25 cellular contexts compared by ENCODE assay signal in the genomic region with DNA sequence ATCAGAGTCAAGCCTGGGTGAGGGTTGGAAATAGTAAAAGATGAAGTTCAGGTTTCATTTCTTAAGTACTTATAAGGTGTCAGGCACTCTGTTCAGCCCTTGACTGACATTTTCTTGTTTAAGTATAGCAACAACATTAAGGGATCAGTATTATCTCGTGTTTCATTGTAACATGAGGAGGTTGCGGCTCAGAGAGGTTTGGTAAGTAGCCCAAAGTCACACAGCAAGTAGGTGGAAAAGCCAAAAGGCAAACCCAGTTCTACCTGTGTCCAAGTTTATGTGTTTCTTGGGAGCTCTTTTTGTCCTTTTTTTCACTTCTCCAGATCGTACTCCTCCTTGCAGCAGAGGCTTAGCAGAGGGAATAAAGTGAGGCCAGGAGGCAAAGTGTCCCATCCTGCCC.
"Had no signal": no experiment of that assay in that cellular context is flagged by ENCODE, and none has a peak within 500 bp of the region (broad histone marks: within the 10 kb centered on the region; RNA-seq: fewer than 3 reads in every experiment).

No MANE protein-coding gene starts in this region.

- H3K9me3 ChIP-seq: SJSA1 had no signal

- H3K27me3 ChIP-seq: SJSA1 had no signal

- H3K4me1 ChIP-seq: SJSA1 had no signal

- H3K27ac ChIP-seq: SJSA1 had no signal

- H3K4me3 ChIP-seq: SJSA1 had no signal

- DNase-seq: activated CD4-positive, alpha-beta T cell treated with anti-CD3 and anti-CD28 coated beads for 48 hours; activated CD4-positive, alpha-beta T cell treated with anti-CD3 and anti-CD28 coated beads, Interleukin-2, amount 50 U/mL, for 4 hours; activated CD4-positive, CD25-positive, alpha-beta regulatory T cell treated with anti-CD3 and anti-CD28 coated beads, Interleukin-2, amount 50 U/mL, for 72 hours; activated CD8-positive, alpha-beta memory T cell treated with anti-CD3 and anti-CD28 coated beads, Interleukin-2, amount 50 U/mL, for 48 hours; activated CD8-positive, alpha-beta T cell treated with anti-CD3 and anti-CD28 coated beads, Interleukin-2, amount 10 ng/mL, durations not matched to agents 7 days and 5 days; activated naive CD8-positive, alpha-beta T cell treated with anti-CD3 and anti-CD28 coated beads for 36 hours; activated T-cell treated with anti-CD3 and anti-CD28 coated beads, Interleukin-2, amount 50 U/mL, for 1 hour; cerebellar nuclear complex; KG1; NCI-H1048; NCI-H146; NCI-H187 treated with DMSO at 0.1 percent for 48 hours; NCI-H2081 treated with DMSO at 0.1 percent for 48 hours; NCI-H2171 treated with DMSO at 0.1 percent for 48 hours; NCI-H345; NCI-H524; PC-3; SHP77; SW 1271; T-helper 9 cell had no signal

- H3K27ac Mint-ChIP-seq: activated CD8-positive, alpha-beta T cell treated with anti-CD3 and anti-CD28 coated beads, Interleukin-2, amount 10 ng/mL, durations not matched to agents 7 days and 5 days; T-helper 1 cell treated with Interleukin-12 subunit alpha and Interleukin-12 subunit beta and Interleukin-4 antibody, amounts not matched to agents 30 μg/mL and 1 μg/mL, for 36 hours; WTC11 had no signal

- H3K36me3 ChIP-seq: SJSA1 had no signal

- H3K27me3 Mint-ChIP-seq: activated naive CD8-positive, alpha-beta T cell treated with anti-CD3 and anti-CD28 coated beads for 36 hours had no signal

- ATAC-seq: activated CD8-positive, alpha-beta T cell treated with anti-CD3 and anti-CD28 coated beads, Interleukin-2, amount 10 ng/mL, durations not matched to agents 7 days and 5 days; PC-3; SK-N-SH treated with all-trans-retinoic acid at 6 μM for 48 hours; WTC11 had no signal

- H3K4me3 Mint-ChIP-seq: activated CD8-positive, alpha-beta T cell treated with anti-CD3 and anti-CD28 coated beads, Interleukin-2, amount 10 ng/mL, durations not matched to agents 7 days and 5 days; activated naive CD8-positive, alpha-beta T cell treated with anti-CD3 and anti-CD28 coated beads for 36 hours; T-helper 1 cell treated with Interleukin-12 subunit alpha and Interleukin-12 subunit beta and Interleukin-4 antibody, amounts not matched to agents 30 μg/mL and 1 μg/mL, for 36 hours; WTC11 had no signal

- FAIRE-seq: RCC 7860 had no signal
